Comparison of ENCODE assay signal across 1 cellular context in genomic region chr2:111168528-111168929, GRCh38.
TF ChIP-seq lines count a peak whose summit lies in the region.

No MANE protein-coding gene starts in this region.

TF ChIP-seq in K562, 482 proteins besides CTCF, POLR2A, EP300 and RAD21 (continued from another document and continues in another):
- peak; percentile 22; the same call in 1 of the 2 replicates for TF ChIP-seq MTA2 (IDR thresholded peaks at IDR 0.05; ENCODE audit: low read depth)
- no peak for TF ChIP-seq ZZZ3 (IDR thresholded peaks at IDR 0.05)
- TF ChIP-seq TRIM24 (IDR thresholded peaks at IDR 0.05): peak; percentile 79 to 85
- TF ChIP-seq CCNT2 (IDR thresholded peaks at IDR 0.05; ENCODE audit: borderline replicate concordance, extremely low read depth, insufficient read length, low read depth, low read length): no peak
- TF ChIP-seq, protein P1, sequence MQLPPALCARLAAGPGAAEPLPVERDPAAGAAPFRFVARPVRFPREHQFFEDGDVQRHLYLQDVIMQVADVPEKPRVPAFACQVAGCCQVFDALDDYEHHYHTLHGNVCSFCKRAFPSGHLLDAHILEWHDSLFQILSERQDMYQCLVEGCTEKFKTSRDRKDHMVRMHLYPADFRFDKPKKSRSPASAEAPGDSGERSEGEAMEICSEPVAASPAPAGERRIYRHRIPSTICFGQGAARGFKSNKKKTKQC (CRISPR knock-in tag; IDR thresholded peaks at IDR 0.05): no peak
- TF ChIP-seq, protein P2, sequence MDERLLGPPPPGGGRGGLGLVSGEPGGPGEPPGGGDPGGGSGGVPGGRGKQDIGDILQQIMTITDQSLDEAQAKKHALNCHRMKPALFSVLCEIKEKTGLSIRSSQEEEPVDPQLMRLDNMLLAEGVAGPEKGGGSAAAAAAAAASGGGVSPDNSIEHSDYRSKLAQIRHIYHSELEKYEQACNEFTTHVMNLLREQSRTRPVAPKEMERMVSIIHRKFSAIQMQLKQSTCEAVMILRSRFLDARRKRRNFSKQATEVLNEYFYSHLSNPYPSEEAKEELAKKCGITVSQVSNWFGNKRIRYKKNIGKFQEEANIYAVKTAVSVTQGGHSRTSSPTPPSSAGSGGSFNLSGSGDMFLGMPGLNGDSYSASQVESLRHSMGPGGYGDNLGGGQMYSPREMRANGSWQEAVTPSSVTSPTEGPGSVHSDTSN (CRISPR knock-in tag; IDR thresholded peaks at IDR 0.05; ENCODE audit: low read depth): no peak
- TF ChIP-seq, protein P2 (tag; conservative IDR thresholded peaks at IDR 0.05; ENCODE audit: low read depth): peak; percentile 73
- TF ChIP-seq MYNN (IDR thresholded peaks at IDR 0.05): peak; percentile 72; the same call in 1 of the 2 replicates
- TF ChIP-seq MYNN (CRISPR knock-in tag; IDR thresholded peaks at IDR 0.05): no peak
- TF ChIP-seq NFE2 (IDR thresholded peaks at IDR 0.05; ENCODE audit: low read depth): peak; percentile 99
- TF ChIP-seq ZNF212 (CRISPR knock-in tag; IDR thresholded peaks at IDR 0.05): no peak
- no peak for TF ChIP-seq NFRKB (IDR thresholded peaks at IDR 0.05; ENCODE audit: low read depth)
- TF ChIP-seq KDM1A (IDR thresholded peaks at IDR 0.05): peak; percentile 91 to 94
- no peak for TF ChIP-seq BCLAF1 (IDR thresholded peaks at IDR 0.05; ENCODE audit: borderline replicate concordance in 1 of 2, control insufficient read depth in 1 of 2, low read depth in 2 of 2, low read length in 1 of 2)
- no peak for TF ChIP-seq ZNF449 (CRISPR knock-in tag; IDR thresholded peaks at IDR 0.05)
- TF ChIP-seq TAF15 (IDR thresholded peaks at IDR 0.05; ENCODE audit: low read depth, low read length): no peak
- peak; percentile 97 for TF ChIP-seq BACH1 (tag; IDR thresholded peaks at IDR 0.05)
- TF ChIP-seq SAFB (IDR thresholded peaks at IDR 0.05; ENCODE audit: borderline replicate concordance, low read depth, low read length): no peak
- peak; percentile 64 to 94; a peak in 3 of 4 replicates for TF ChIP-seq RCOR1 (IDR thresholded peaks at IDR 0.05; ENCODE audit: borderline replicate concordance in 1 of 2, low read depth in 2 of 2, low read length in 2 of 2)
- no peak for TF ChIP-seq PHF8 (IDR thresholded peaks at IDR 0.05; ENCODE audit: borderline replicate concordance, low read length)
- TF ChIP-seq, protein P3, sequence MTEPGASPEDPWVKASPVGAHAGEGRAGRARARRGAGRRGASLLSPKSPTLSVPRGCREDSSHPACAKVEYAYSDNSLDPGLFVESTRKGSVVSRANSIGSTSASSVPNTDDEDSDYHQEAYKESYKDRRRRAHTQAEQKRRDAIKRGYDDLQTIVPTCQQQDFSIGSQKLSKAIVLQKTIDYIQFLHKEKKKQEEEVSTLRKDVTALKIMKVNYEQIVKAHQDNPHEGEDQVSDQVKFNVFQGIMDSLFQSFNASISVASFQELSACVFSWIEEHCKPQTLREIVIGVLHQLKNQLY (CRISPR knock-in tag; conservative IDR thresholded peaks at IDR 0.05): no peak
- TF ChIP-seq EGR1 (conservative IDR thresholded peaks at IDR 0.05): peak; percentile 38
- no peak for TF ChIP-seq ZNF830 (CRISPR knock-in tag; IDR thresholded peaks at IDR 0.05)
- no peak for TF ChIP-seq HDGF (IDR thresholded peaks at IDR 0.05)
- peak; percentile 91 for TF ChIP-seq FOSL1 (tag; conservative IDR thresholded peaks at IDR 0.05)
- TF ChIP-seq SMARCE1 (IDR thresholded peaks at IDR 0.05): peak; percentile 78; the same call in 1 of the 2 replicates
- no peak for TF ChIP-seq RFX5 (IDR thresholded peaks at IDR 0.05; ENCODE audit: low read depth, low read length)
- TF ChIP-seq C11orf30 (IDR thresholded peaks at IDR 0.05; ENCODE audit: low read depth): peak; percentile 96
- no peak for TF ChIP-seq HOXB6 (CRISPR knock-in tag; IDR thresholded peaks at IDR 0.05; ENCODE audit: borderline replicate concordance)
- no peak for TF ChIP-seq ZNF785 (CRISPR knock-in tag; IDR thresholded peaks at IDR 0.05)
- TF ChIP-seq CCAR2 (IDR thresholded peaks at IDR 0.05; ENCODE audit: low read depth, low read length): no peak
- TF ChIP-seq HDAC2 (IDR thresholded peaks at IDR 0.05): peak; percentile 81
- TF ChIP-seq, protein P4, sequence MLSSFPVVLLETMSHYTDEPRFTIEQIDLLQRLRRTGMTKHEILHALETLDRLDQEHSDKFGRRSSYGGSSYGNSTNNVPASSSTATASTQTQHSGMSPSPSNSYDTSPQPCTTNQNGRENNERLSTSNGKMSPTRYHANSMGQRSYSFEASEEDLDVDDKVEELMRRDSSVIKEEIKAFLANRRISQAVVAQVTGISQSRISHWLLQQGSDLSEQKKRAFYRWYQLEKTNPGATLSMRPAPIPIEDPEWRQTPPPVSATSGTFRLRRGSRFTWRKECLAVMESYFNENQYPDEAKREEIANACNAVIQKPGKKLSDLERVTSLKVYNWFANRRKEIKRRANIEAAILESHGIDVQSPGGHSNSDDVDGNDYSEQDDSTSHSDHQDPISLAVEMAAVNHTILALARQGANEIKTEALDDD (IDR thresholded peaks at IDR 0.05): peak; percentile 44; the same call in 1 of the 2 replicates
- TF ChIP-seq MAZ (CRISPR knock-in tag; conservative IDR thresholded peaks at IDR 0.05 in 1 of 2, IDR thresholded peaks at IDR 0.05 in 1 of 2): peak in 1 of 2 experiments; percentile 74; a peak in 2 of 4 replicates
- peak; percentile 53; the same call in 1 of the 2 replicates for TF ChIP-seq STAT5A (IDR thresholded peaks at IDR 0.05; ENCODE audit: borderline replicate concordance, low read length)
- peak; percentile 73 for TF ChIP-seq VEZF1 (CRISPR knock-in tag; IDR thresholded peaks at IDR 0.05)
- peak; percentile 94 for TF ChIP-seq MAFK (IDR thresholded peaks at IDR 0.05; ENCODE audit: low read length)
- no peak for TF ChIP-seq PCBP1 (IDR thresholded peaks at IDR 0.05; ENCODE audit: low read depth, low read length, poor library complexity, severe bottlenecking)
- peak; percentile 63 for TF ChIP-seq TAL1 (IDR thresholded peaks at IDR 0.05)
- TF ChIP-seq ZFP30 (CRISPR knock-in tag; IDR thresholded peaks at IDR 0.05; ENCODE audit: borderline replicate concordance): no peak
- TF ChIP-seq WHSC1 (IDR thresholded peaks at IDR 0.05; ENCODE audit: low read length): no peak
- TF ChIP-seq NRF1 (conservative IDR thresholded peaks at IDR 0.05 in 1 of 2, IDR thresholded peaks at IDR 0.05 in 1 of 2): peak in 1 of 2 experiments; percentile 5; a peak in 1 of 4 replicates
- peak; percentile 78; the same call in 1 of the 2 replicates for TF ChIP-seq JUN (IDR thresholded peaks at IDR 0.05; ENCODE audit: borderline replicate concordance, low read depth, low read length)
- no peak for TF ChIP-seq JUN (CRISPR knock-in tag; IDR thresholded peaks at IDR 0.05; ENCODE audit: borderline replicate concordance)
- TF ChIP-seq CBX3 (IDR thresholded peaks at IDR 0.05; ENCODE audit: borderline replicate concordance in 1 of 2, low read length in 2 of 2): 0 out of 3 replicates have a peak, but pooled peaks of 1 of the 2 experiments have one; percentile 22
- TF ChIP-seq DPF2 (IDR thresholded peaks at IDR 0.05): peak; percentile 90
- no peak for TF ChIP-seq ZNF143 (CRISPR knock-in tag; IDR thresholded peaks at IDR 0.05)
- TF ChIP-seq SPI1 (IDR thresholded peaks at IDR 0.05; ENCODE audit: borderline replicate concordance, low read depth, low read length): 0 out of 2 replicates have a peak, but pooled peaks have one; percentile 4
- no peak for TF ChIP-seq POLR3A (IDR thresholded peaks at IDR 0.05; ENCODE audit: borderline replicate concordance, extremely low read depth, insufficient read depth, insufficient read length)
- peak; percentile 71; the same call in 1 of the 2 replicates for TF ChIP-seq SMAD4 (CRISPR knock-in tag; conservative IDR thresholded peaks at IDR 0.05)
- TF ChIP-seq PRDM10 (IDR thresholded peaks at IDR 0.05; ENCODE audit: partially characterized antibody): no peak
- TF ChIP-seq TEAD4 (IDR thresholded peaks at IDR 0.05; ENCODE audit: low read length): peak; percentile 77
- TF ChIP-seq TEAD4 (CRISPR knock-in tag; IDR thresholded peaks at IDR 0.05; ENCODE audit: borderline replicate concordance): no peak
- no peak for TF ChIP-seq HNRNPL (IDR thresholded peaks at IDR 0.05; ENCODE audit: low read depth, low read length)
- TF ChIP-seq ZBTB33 (CRISPR knock-in tag; IDR thresholded peaks at IDR 0.05): no peak
